In genomic region chr16:12678983-12679382, GRCh38 we compare ENCODE assay signal across 19 cellular contexts.
"Had no signal": no experiment of that assay in that cellular context is flagged by ENCODE, and none has a peak within 500 bp of the region (broad histone marks: within the 10 kb centered on the region; RNA-seq: fewer than 3 reads in every experiment).

No MANE protein-coding gene starts in this region.

- H3K9me3 ChIP-seq: MG63 had no signal

- H3K4me3 ChIP-seq: MG63, SJSA1, SK-N-MC had no signal

- DNase-seq: KBM-7, MG63, NCI-H1092 treated with DMSO at 0.1 percent for 48 hours, NCI-H1436, NCI-H187, NCI-H2029, NCI-H2081 treated with DMSO at 0.1 percent for 48 hours, NCI-H2171, NCI-H446, NCI-H510A, NCI-H524 treated with DMSO at 0.1 percent for 48 hours, NCI-H69, NCI-H774, Right ventricle myocardium superior, RPMI8226, SIG-M5 had no signal

- H3K4me1 ChIP-seq: SJSA1 had no signal

- H3K27ac ChIP-seq: SJSA1, SK-N-MC had no signal

- H3K36me3 ChIP-seq: MG63, SJSA1 had no signal

- H3K27me3 ChIP-seq: MG63, SJSA1 had no signal

- FAIRE-seq: RCC 7860 had no signal
